ENCODE assay signal across 8 cellular contexts in genomic region chr20:51500311-51500710, GRCh38. TPM values are rescaled to one million over a fixed set of nuclear protein-coding genes. Genes with fewer than 3 reads are reported as not detected.
DNase-seq lines count a peak whose midpoint lies in the region; ATAC-seq and TF ChIP-seq lines count a peak whose summit lies in the region.

No MANE protein-coding gene starts in this region.

- ATAC-seq in CD8-positive, alpha-beta T cell, result peak; percentile 83
- ATAC-seq in GM21390 (IDR thresholded peaks at IDR 0.05; ENCODE audit: unreplicated experiment), result peak; percentile 68
- peak; percentile 81 for ATAC-seq in activated T-helper 17 cell treated with anti-CD3 and anti-CD28 coated beads, Interleukin-2, amount 50 U/mL, for 72 hours (replicated peaks)

- H3K27ac ChIP-seq in CD8-positive, alpha-beta T cell (ENCODE audit: low read depth, low read length), result no peak overlapping the region

- no peak overlapping the region for H3K4me3 Mint-ChIP-seq in CD8-positive, alpha-beta T cell
- H3K4me3 Mint-ChIP-seq in activated T-helper 17 cell treated with anti-CD3 and anti-CD28 coated beads, Interleukin-2, amount 50 U/mL, for 72 hours, result peak overlapping the region; percentile 77

- no peak overlapping the region for H3K4me3 ChIP-seq in CD8-positive, alpha-beta T cell (ENCODE audit: low read depth, low read length)

- peak in 5 of 7 experiments; percentile 38 to 79 (median 62) for DNase-seq in CD8-positive, alpha-beta T cell
- DNase-seq in Kasumi-1 (lab: John Stamatoyannopoulos, UW) (peak; percentile 69 to 80), 8988T (no peak), NCI-H2107 (lab: John Stamatoyannopoulos, UW) (no peak)
- peak; percentile 60 for DNase-seq in stimulated activated CD8-positive, alpha-beta memory T cell treated with anti-CD3 and anti-CD28 coated beads, Interleukin-4, amount 100 ng/mL, for 48 hours
- DNase-seq in effector CD8-positive, alpha-beta T cell (lab: John Stamatoyannopoulos, UW), result no peak

- no peak for TF ChIP-seq CTCF in CD8-positive, alpha-beta T cell (IDR thresholded peaks at IDR 0.05)

- no peaks in the 10 kb centered on the region for H3K27me3 ChIP-seq in CD8-positive, alpha-beta T cell (ENCODE audit: insufficient read depth, low read length)

- intact Hi-C loops in CD8-positive, alpha-beta T cell (cut with DNase I, micrococcal nuclease), result loop anchor here (1.0 to 5.0 kb wide), 6 partner anchors 12 to 98 kb away; no protein-coding TSS in a partner anchor

- H3K4me1 ChIP-seq in CD8-positive, alpha-beta T cell (ENCODE audit: insufficient read depth, low read length), result peaks cover 67% of the 10 kb centered on the region

- peaks cover 18% of the 10 kb centered on the region for H3K36me3 Mint-ChIP-seq in CD8-positive, alpha-beta T cell
- peaks cover 71% of the 10 kb centered on the region for H3K36me3 Mint-ChIP-seq in activated T-helper 17 cell treated with anti-CD3 and anti-CD28 coated beads, Interleukin-2, amount 50 U/mL, for 72 hours (ENCODE audit: low read depth)

- POLR2A ChIA-PET in CD8-positive, alpha-beta T cell (lab: Charles Lee), result interaction anchor here (0.6 to 2.4 kb wide), 9 partner anchors 11 to 96 kb away, joined by 3 to 11 read pairs (median 4); partner anchors contain the start of gene NFATC2

- H3K36me3 ChIP-seq in CD8-positive, alpha-beta T cell (ENCODE audit: insufficient read depth, low read length), result no peaks in the 10 kb centered on the region

- H3K9me3 ChIP-seq in CD8-positive, alpha-beta T cell (ENCODE audit: low read length), result no peaks in the 10 kb centered on the region

- H3K4me1 Mint-ChIP-seq in CD8-positive, alpha-beta T cell (ENCODE audit: low read depth), result peaks cover 86% of the 10 kb centered on the region
- H3K4me1 Mint-ChIP-seq in activated T-helper 17 cell treated with anti-CD3 and anti-CD28 coated beads, Interleukin-2, amount 50 U/mL, for 72 hours, result peaks cover 57% of the 10 kb centered on the region

- H3K27me3 Mint-ChIP-seq in CD8-positive, alpha-beta T cell (ENCODE audit: low read depth), result no peaks in the 10 kb centered on the region
- no peaks in the 10 kb centered on the region for H3K27me3 Mint-ChIP-seq in activated T-helper 17 cell treated with anti-CD3 and anti-CD28 coated beads, Interleukin-2, amount 50 U/mL, for 72 hours

- no peaks in the 10 kb centered on the region for H3K9me3 Mint-ChIP-seq in CD8-positive, alpha-beta T cell
- H3K9me3 Mint-ChIP-seq in activated T-helper 17 cell treated with anti-CD3 and anti-CD28 coated beads, Interleukin-2, amount 50 U/mL, for 72 hours, result no peaks in the 10 kb centered on the region

- H3K27ac Mint-ChIP-seq in CD8-positive, alpha-beta T cell, result peak overlapping the region; percentile 90
- H3K27ac Mint-ChIP-seq in activated T-helper 17 cell treated with anti-CD3 and anti-CD28 coated beads, Interleukin-2, amount 50 U/mL, for 72 hours, result peak overlapping the region; percentile 88

- CTCF ChIA-PET in CD8-positive, alpha-beta T cell (lab: Charles Lee), result interaction anchor here (1.0 to 2.2 kb wide), 6 partner anchors 13 to 127 kb away, joined by 3 to 10 read pairs (median 4); partner anchors contain the start of gene NFATC2

RNA-seq across cellular contexts. Expression of gene NFATC2, which starts 42.2 kb away (rescaled TPM):
- total RNA-seq in CD8-positive, alpha-beta T cell, result 10 to 100 TPM; 32.6 to 34.9 TPM
- total RNA-seq in activated T-helper 17 cell treated with anti-CD3 and anti-CD28 coated beads, Interleukin-2, amount 50 U/mL, for 72 hours, result 10 to 100 TPM; 29.4 to 41.1 TPM

Comparison
In these comparisons a context has a peak if more than half of its experiments do, and no peak if none do; other contexts are left out.
1. DNase-seq: peak in CD8-positive, alpha-beta T cell (5 of 7), Kasumi-1 (2 of 2) and stimulated activated CD8-positive, alpha-beta memory T cell treated with anti-CD3 and anti-CD28 coated beads, Interleukin-4, amount 100 ng/mL, for 48 hours (single experiment); none in 8988T (single experiment), effector CD8-positive, alpha-beta T cell (single experiment) and NCI-H2107 (single experiment).
2. Peak in every context shown above with its lines, with median percentiles within 50 percentile points of each other: ATAC-seq.